Comparison of ENCODE assay signal across 2 cellular contexts in the genomic region with DNA sequence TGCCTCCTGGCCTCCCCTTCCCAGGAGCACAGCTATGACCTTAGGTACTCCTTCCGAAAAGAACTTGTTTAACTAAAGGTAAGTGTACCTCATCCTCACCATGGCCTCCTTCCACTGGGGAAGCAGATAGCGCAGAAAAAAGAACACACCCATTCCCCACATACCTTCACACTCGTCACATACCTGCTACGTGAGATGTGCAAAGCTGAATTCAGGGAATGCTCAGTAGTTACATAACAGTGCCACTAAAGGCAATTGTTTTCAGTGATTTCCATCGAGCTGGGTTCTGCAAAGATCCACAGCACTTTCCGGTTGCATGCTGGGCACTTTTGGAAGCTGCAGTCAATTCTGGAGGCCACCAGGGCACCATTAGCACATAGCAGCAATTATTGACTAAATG.
TF ChIP-seq lines count a peak whose summit lies in the region.

No MANE protein-coding gene starts in this region.

TF ChIP-seq in HCT116, 20 proteins besides CTCF, POLR2A, EP300 and RAD21:
- no peak for TF ChIP-seq TCF7L2 (IDR thresholded peaks at IDR 0.05; ENCODE audit: borderline replicate concordance, extremely low read depth, insufficient read depth, insufficient read length)
- no peak for TF ChIP-seq POLR2AphosphoS5 (IDR thresholded peaks at IDR 0.05; ENCODE audit: low read depth, low read length)
- TF ChIP-seq, protein P1, sequence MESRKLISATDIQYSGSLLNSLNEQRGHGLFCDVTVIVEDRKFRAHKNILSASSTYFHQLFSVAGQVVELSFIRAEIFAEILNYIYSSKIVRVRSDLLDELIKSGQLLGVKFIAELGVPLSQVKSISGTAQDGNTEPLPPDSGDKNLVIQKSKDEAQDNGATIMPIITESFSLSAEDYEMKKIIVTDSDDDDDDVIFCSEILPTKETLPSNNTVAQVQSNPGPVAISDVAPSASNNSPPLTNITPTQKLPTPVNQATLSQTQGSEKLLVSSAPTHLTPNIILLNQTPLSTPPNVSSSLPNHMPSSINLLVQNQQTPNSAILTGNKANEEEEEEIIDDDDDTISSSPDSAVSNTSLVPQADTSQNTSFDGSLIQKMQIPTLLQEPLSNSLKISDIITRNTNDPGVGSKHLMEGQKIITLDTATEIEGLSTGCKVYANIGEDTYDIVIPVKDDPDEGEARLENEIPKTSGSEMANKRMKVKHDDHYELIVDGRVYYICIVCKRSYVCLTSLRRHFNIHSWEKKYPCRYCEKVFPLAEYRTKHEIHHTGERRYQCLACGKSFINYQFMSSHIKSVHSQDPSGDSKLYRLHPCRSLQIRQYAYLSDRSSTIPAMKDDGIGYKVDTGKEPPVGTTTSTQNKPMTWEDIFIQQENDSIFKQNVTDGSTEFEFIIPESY (IDR thresholded peaks at IDR 0.05; ENCODE audit: extremely low read depth, insufficient replicate concordance, low read length), result no peak
- no peak for TF ChIP-seq FOSL1 (IDR thresholded peaks at IDR 0.05; ENCODE audit: low read depth)
- TF ChIP-seq, protein P2, sequence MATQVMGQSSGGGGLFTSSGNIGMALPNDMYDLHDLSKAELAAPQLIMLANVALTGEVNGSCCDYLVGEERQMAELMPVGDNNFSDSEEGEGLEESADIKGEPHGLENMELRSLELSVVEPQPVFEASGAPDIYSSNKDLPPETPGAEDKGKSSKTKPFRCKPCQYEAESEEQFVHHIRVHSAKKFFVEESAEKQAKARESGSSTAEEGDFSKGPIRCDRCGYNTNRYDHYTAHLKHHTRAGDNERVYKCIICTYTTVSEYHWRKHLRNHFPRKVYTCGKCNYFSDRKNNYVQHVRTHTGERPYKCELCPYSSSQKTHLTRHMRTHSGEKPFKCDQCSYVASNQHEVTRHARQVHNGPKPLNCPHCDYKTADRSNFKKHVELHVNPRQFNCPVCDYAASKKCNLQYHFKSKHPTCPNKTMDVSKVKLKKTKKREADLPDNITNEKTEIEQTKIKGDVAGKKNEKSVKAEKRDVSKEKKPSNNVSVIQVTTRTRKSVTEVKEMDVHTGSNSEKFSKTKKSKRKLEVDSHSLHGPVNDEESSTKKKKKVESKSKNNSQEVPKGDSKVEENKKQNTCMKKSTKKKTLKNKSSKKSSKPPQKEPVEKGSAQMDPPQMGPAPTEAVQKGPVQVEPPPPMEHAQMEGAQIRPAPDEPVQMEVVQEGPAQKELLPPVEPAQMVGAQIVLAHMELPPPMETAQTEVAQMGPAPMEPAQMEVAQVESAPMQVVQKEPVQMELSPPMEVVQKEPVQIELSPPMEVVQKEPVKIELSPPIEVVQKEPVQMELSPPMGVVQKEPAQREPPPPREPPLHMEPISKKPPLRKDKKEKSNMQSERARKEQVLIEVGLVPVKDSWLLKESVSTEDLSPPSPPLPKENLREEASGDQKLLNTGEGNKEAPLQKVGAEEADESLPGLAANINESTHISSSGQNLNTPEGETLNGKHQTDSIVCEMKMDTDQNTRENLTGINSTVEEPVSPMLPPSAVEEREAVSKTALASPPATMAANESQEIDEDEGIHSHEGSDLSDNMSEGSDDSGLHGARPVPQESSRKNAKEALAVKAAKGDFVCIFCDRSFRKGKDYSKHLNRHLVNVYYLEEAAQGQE (IDR thresholded peaks at IDR 0.05; ENCODE audit: low read depth), result no peak
- no peak for TF ChIP-seq EZH2 (IDR thresholded peaks at IDR 0.05)
- TF ChIP-seq JUND (IDR thresholded peaks at IDR 0.05), result no peak
- TF ChIP-seq CBX3 (IDR thresholded peaks at IDR 0.05; ENCODE audit: low read depth), result no peak
- TF ChIP-seq CEBPB (IDR thresholded peaks at IDR 0.05; ENCODE audit: low read depth), result no peak
- no peak for TF ChIP-seq SP1 (IDR thresholded peaks at IDR 0.05; ENCODE audit: low read depth)
- no peak for TF ChIP-seq SRF (IDR thresholded peaks at IDR 0.05; ENCODE audit: low read depth)
- no peak for TF ChIP-seq ZNF274 (IDR thresholded peaks at IDR 0.05; ENCODE audit: low read depth, low read length)
- no peak for TF ChIP-seq YY1 (IDR thresholded peaks at IDR 0.05; ENCODE audit: extremely low read depth, insufficient replicate concordance, low read depth, low read length)
- TF ChIP-seq ELF1 (IDR thresholded peaks at IDR 0.05; ENCODE audit: borderline replicate concordance, low read depth), result no peak
- no peak for TF ChIP-seq EGR1 (IDR thresholded peaks at IDR 0.05; ENCODE audit: low read depth)

TF ChIP-seq in WTC11, 78 proteins besides CTCF, POLR2A, EP300 and RAD21:
- TF ChIP-seq MXD4 (CRISPR knock-in tag; IDR thresholded peaks at IDR 0.05; ENCODE audit: borderline replicate concordance) (no peak), ZNF671 (CRISPR knock-in tag; IDR thresholded peaks at IDR 0.05) (no peak), SMAD4 (CRISPR knock-in tag; IDR thresholded peaks at IDR 0.05) (no peak), NR2C2 (CRISPR knock-in tag; IDR thresholded peaks at IDR 0.05) (no peak), ESRRA (CRISPR knock-in tag; IDR thresholded peaks at IDR 0.05; ENCODE audit: borderline replicate concordance) (no peak), ZNF263 (CRISPR knock-in tag; IDR thresholded peaks at IDR 0.05; ENCODE audit: low read depth) (no peak), RORB (CRISPR knock-in tag; IDR thresholded peaks at IDR 0.05) (no peak), ZNF317 (CRISPR knock-in tag; IDR thresholded peaks at IDR 0.05; ENCODE audit: borderline replicate concordance, low read depth) (no peak), IRF2 (CRISPR knock-in tag; IDR thresholded peaks at IDR 0.05; ENCODE audit: borderline replicate concordance, low read depth) (no peak), EMX1 (CRISPR knock-in tag; IDR thresholded peaks at IDR 0.05) (no peak), ATF1 (CRISPR knock-in tag; IDR thresholded peaks at IDR 0.05) (no peak), JAZF1 (CRISPR knock-in tag; IDR thresholded peaks at IDR 0.05) (no peak)
- TF ChIP-seq, protein P3, sequence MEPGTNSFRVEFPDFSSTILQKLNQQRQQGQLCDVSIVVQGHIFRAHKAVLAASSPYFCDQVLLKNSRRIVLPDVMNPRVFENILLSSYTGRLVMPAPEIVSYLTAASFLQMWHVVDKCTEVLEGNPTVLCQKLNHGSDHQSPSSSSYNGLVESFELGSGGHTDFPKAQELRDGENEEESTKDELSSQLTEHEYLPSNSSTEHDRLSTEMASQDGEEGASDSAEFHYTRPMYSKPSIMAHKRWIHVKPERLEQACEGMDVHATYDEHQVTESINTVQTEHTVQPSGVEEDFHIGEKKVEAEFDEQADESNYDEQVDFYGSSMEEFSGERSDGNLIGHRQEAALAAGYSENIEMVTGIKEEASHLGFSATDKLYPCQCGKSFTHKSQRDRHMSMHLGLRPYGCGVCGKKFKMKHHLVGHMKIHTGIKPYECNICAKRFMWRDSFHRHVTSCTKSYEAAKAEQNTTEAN (CRISPR knock-in tag; IDR thresholded peaks at IDR 0.05), result no peak
- TF ChIP-seq, protein P4, sequence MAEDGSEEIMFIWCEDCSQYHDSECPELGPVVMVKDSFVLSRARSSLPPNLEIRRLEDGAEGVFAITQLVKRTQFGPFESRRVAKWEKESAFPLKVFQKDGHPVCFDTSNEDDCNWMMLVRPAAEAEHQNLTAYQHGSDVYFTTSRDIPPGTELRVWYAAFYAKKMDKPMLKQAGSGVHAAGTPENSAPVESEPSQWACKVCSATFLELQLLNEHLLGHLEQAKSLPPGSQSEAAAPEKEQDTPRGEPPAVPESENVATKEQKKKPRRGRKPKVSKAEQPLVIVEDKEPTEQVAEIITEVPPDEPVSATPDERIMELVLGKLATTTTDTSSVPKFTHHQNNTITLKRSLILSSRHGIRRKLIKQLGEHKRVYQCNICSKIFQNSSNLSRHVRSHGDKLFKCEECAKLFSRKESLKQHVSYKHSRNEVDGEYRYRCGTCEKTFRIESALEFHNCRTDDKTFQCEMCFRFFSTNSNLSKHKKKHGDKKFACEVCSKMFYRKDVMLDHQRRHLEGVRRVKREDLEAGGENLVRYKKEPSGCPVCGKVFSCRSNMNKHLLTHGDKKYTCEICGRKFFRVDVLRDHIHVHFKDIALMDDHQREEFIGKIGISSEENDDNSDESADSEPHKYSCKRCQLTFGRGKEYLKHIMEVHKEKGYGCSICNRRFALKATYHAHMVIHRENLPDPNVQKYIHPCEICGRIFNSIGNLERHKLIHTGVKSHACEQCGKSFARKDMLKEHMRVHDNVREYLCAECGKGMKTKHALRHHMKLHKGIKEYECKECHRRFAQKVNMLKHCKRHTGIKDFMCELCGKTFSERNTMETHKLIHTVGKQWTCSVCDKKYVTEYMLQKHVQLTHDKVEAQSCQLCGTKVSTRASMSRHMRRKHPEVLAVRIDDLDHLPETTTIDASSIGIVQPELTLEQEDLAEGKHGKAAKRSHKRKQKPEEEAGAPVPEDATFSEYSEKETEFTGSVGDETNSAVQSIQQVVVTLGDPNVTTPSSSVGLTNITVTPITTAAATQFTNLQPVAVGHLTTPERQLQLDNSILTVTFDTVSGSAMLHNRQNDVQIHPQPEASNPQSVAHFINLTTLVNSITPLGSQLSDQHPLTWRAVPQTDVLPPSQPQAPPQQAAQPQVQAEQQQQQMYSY (CRISPR knock-in tag; IDR thresholded peaks at IDR 0.05), result no peak
- TF ChIP-seq, protein P5, sequence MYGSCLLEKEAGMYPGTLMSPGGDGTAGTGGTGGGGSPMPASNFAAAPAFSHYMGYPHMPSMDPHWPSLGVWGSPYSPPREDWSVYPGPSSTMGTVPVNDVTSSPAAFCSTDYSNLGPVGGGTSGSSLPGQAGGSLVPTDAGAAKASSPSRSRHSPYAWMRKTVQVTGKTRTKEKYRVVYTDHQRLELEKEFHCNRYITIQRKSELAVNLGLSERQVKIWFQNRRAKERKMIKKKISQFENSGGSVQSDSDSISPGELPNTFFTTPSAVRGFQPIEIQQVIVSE (CRISPR knock-in tag; IDR thresholded peaks at IDR 0.05; ENCODE audit: borderline replicate concordance), result no peak
- TF ChIP-seq, protein P6, sequence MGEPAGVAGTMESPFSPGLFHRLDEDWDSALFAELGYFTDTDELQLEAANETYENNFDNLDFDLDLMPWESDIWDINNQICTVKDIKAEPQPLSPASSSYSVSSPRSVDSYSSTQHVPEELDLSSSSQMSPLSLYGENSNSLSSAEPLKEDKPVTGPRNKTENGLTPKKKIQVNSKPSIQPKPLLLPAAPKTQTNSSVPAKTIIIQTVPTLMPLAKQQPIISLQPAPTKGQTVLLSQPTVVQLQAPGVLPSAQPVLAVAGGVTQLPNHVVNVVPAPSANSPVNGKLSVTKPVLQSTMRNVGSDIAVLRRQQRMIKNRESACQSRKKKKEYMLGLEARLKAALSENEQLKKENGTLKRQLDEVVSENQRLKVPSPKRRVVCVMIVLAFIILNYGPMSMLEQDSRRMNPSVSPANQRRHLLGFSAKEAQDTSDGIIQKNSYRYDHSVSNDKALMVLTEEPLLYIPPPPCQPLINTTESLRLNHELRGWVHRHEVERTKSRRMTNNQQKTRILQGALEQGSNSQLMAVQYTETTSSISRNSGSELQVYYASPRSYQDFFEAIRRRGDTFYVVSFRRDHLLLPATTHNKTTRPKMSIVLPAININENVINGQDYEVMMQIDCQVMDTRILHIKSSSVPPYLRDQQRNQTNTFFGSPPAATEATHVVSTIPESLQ (CRISPR knock-in tag; IDR thresholded peaks at IDR 0.05), result no peak
- TF ChIP-seq, protein P7, sequence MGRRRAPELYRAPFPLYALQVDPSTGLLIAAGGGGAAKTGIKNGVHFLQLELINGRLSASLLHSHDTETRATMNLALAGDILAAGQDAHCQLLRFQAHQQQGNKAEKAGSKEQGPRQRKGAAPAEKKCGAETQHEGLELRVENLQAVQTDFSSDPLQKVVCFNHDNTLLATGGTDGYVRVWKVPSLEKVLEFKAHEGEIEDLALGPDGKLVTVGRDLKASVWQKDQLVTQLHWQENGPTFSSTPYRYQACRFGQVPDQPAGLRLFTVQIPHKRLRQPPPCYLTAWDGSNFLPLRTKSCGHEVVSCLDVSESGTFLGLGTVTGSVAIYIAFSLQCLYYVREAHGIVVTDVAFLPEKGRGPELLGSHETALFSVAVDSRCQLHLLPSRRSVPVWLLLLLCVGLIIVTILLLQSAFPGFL (CRISPR knock-in tag; IDR thresholded peaks at IDR 0.05; ENCODE audit: borderline replicate concordance), result no peak
- TF ChIP-seq, protein P8, sequence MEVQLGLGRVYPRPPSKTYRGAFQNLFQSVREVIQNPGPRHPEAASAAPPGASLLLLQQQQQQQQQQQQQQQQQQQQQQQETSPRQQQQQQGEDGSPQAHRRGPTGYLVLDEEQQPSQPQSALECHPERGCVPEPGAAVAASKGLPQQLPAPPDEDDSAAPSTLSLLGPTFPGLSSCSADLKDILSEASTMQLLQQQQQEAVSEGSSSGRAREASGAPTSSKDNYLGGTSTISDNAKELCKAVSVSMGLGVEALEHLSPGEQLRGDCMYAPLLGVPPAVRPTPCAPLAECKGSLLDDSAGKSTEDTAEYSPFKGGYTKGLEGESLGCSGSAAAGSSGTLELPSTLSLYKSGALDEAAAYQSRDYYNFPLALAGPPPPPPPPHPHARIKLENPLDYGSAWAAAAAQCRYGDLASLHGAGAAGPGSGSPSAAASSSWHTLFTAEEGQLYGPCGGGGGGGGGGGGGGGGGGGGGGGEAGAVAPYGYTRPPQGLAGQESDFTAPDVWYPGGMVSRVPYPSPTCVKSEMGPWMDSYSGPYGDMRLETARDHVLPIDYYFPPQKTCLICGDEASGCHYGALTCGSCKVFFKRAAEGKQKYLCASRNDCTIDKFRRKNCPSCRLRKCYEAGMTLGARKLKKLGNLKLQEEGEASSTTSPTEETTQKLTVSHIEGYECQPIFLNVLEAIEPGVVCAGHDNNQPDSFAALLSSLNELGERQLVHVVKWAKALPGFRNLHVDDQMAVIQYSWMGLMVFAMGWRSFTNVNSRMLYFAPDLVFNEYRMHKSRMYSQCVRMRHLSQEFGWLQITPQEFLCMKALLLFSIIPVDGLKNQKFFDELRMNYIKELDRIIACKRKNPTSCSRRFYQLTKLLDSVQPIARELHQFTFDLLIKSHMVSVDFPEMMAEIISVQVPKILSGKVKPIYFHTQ (CRISPR knock-in tag; IDR thresholded peaks at IDR 0.05), result no peak
